8 cellular contexts compared by ENCODE assay signal in genomic region chr20:44885392-44886275, GRCh38. TPM values are rescaled to one million over a fixed set of nuclear protein-coding genes. Genes with fewer than 3 reads are reported as not detected.
DNase-seq lines count a peak whose midpoint lies in the region; ATAC-seq and TF ChIP-seq lines count a peak whose summit lies in the region.

YWHAB (plus strand) TSS chr20:44885705; CDS start chr20:44901534, 15,829 bp downstream.

- 0% methylated on average over 6 of the region's 89 CpGs for WGBS in mammary epithelial cell (ENCODE audit: low coverage, missing lambda C conversion rate)
- 1% methylated on average over 65 of the region's 89 CpGs for WGBS in smooth muscle cell (ENCODE audit: low lambda C conversion rate)

- in situ Hi-C loops in mammary epithelial cell (cut with MboI; ENCODE audit: low sequenced_read_pairs in 2 of 2), result no loop called here

- intact Hi-C loops in mammary epithelial cell (cut with micrococcal nuclease), result loop anchor here (1.0 to 5.0 kb wide), 2 partner anchors 25 to 82 kb away; partner anchors contain the start of genes PABPC1L and STK4

- DNase-seq in AG04449 (ENCODE audit: low read depth, low spot score) (peak; percentile 70), NCI-H2227 (lab: John Stamatoyannopoulos, UW; ENCODE audit: unreplicated experiment) (peak; percentile 99), WERI-Rb-1 (peak; percentile 99), mammary epithelial cell (peak; percentile 98), iPS-NIHi11 (ENCODE audit: low spot score) (peak; percentile 98), smooth muscle cell (lab: John Stamatoyannopoulos, UW; ENCODE audit: unreplicated experiment) (peak; percentile 94)

- CTCF ChIA-PET in AG04449 (lab: Yijun Ruan, JAX), result interaction anchor here (1.4 to 3.1 kb wide), 2 partner anchors 13 to 138 kb away, joined by 3 to 13 read pairs; no protein-coding TSS in a partner anchor
- CTCF ChIA-PET in mammary epithelial cell (lab: Charles Lee; ENCODE audit: low non-redundant PET), result interaction anchor here (0.7 kb wide), 2 partner anchors 35 to 885 kb away, joined by 4 to 13 read pairs; no protein-coding TSS in a partner anchor

- H3K4me1 ChIP-seq in mammary epithelial cell (ENCODE audit: insufficient read depth, low read length), result peaks cover 19% of the 10 kb centered on the region
- peaks cover 18% of the 10 kb centered on the region for H3K4me1 ChIP-seq in smooth muscle cell (ENCODE audit: low read depth)

- TF ChIP-seq CTCF in AG04449 (IDR thresholded peaks at IDR 0.05; ENCODE audit: insufficient read depth, low read length, missing control alignments) (no peak), WERI-Rb-1 (IDR thresholded peaks at IDR 0.05; ENCODE audit: low read depth, low read length) (no peak), mammary epithelial cell (conservative IDR thresholded peaks at IDR 0.05 in 1 of 2, IDR thresholded peaks at IDR 0.05 in 1 of 2; ENCODE audit: extremely low read depth in 1 of 2, insufficient read depth in 1 of 2, low read depth in 1 of 2, low read length in 2 of 2) (peak in 1 of 2 donors; percentile 7), smooth muscle cell (IDR thresholded peaks at IDR 0.05; ENCODE audit: borderline replicate concordance, insufficient read depth, poor library complexity, severe bottlenecking) (no peak)

- no peaks in the 10 kb centered on the region for H3F3A ChIP-seq in smooth muscle cell (ENCODE audit: low read depth)

- BruUV-seq in mammary epithelial cell (replicated peaks; lab: Mats Ljungman, UMichigan), result no TSS peak

- H3K27me3 ChIP-seq in WERI-Rb-1 (ENCODE audit: insufficient read depth, low read depth, severe bottlenecking) (no peaks in the 10 kb centered on the region), mammary epithelial cell (ENCODE audit: insufficient read depth, low read length) (no peaks in the 10 kb centered on the region), smooth muscle cell (ENCODE audit: low read depth) (no peaks in the 10 kb centered on the region)

- ATAC-seq in GM18870 (IDR thresholded peaks at IDR 0.05; ENCODE audit: unreplicated experiment) (peak; percentile 68), HG03135 (IDR thresholded peaks at IDR 0.05; ENCODE audit: unreplicated experiment) (peak; percentile 92)

- H4K20me1 ChIP-seq in mammary epithelial cell (ENCODE audit: insufficient read depth, low read length) (peaks cover 16% of the 10 kb centered on the region), smooth muscle cell (ENCODE audit: low read depth) (peaks cover 46% of the 10 kb centered on the region)

- dilution Hi-C loops in mammary epithelial cell (cut with HindIII; ENCODE audit: low sequenced_read_pairs), result no loop called here

- H3K27ac ChIP-seq in WERI-Rb-1 (peak within 1 kb of the TSS; percentile 87), mammary epithelial cell (ENCODE audit: insufficient read depth, low read depth, low read length) (peak within 1 kb of the TSS; percentile 81), smooth muscle cell (ENCODE audit: low read depth) (peak within 1 kb of the TSS; percentile 90)

- peaks cover 50% of the 10 kb centered on the region for H3K79me2 ChIP-seq in mammary epithelial cell (ENCODE audit: insufficient read depth, low read length)
- H3K79me2 ChIP-seq in smooth muscle cell (ENCODE audit: low read depth), result peaks cover 51% of the 10 kb centered on the region

- H3K36me3 ChIP-seq in WERI-Rb-1, result peaks cover 17% of the 10 kb centered on the region
- H3K36me3 ChIP-seq in mammary epithelial cell (ENCODE audit: insufficient read depth, low read length), result peaks cover 9% of the 10 kb centered on the region
- H3K36me3 ChIP-seq in smooth muscle cell (ENCODE audit: low read depth), result no peaks in the 10 kb centered on the region

- H3K9me3 ChIP-seq in WERI-Rb-1 (ENCODE audit: severe bottlenecking) (no peaks in the 10 kb centered on the region), mammary epithelial cell (replicated peaks; ENCODE audit: insufficient read depth, low read length) (no peaks in the 10 kb centered on the region), smooth muscle cell (replicated peaks; ENCODE audit: low read depth) (no peaks in the 10 kb centered on the region)

- H3K4me3 ChIP-seq in AG04449 (ENCODE audit: low read depth, low read length) (peak within 1 kb of the TSS; percentile 81), WERI-Rb-1 (ENCODE audit: low read depth, low read length) (peak within 1 kb of the TSS; percentile 78), mammary epithelial cell (replicated peaks in 1 of 3; ENCODE audit: insufficient read depth in 1 of 3, low read depth in 2 of 3, low read length in 3 of 3) (peak within 1 kb of the TSS; percentile 72 to 98 (median 94)), smooth muscle cell (peak within 1 kb of the TSS; percentile 74)

- H2AFZ ChIP-seq in mammary epithelial cell (ENCODE audit: low read depth, low read length) (peak within 1 kb of the TSS; percentile 83), smooth muscle cell (ENCODE audit: low read depth) (peak within 1 kb of the TSS; percentile 64)

- H3K4me2 ChIP-seq in mammary epithelial cell (ENCODE audit: insufficient read depth, low read depth, low read length), result peak within 1 kb of the TSS; percentile 71
- H3K4me2 ChIP-seq in smooth muscle cell, result peak within 1 kb of the TSS; percentile 90

- peak within 1 kb of the TSS; percentile 95 for H3K9ac ChIP-seq in mammary epithelial cell (ENCODE audit: insufficient read depth, low read length)
- peak within 1 kb of the TSS; percentile 96 for H3K9ac ChIP-seq in smooth muscle cell (ENCODE audit: low read depth)

- POLR2A ChIA-PET in AG04449 (lab: Yijun Ruan, JAX), result no interaction called here

RNA-seq across cellular contexts. Expression of gene YWHAB, which starts in this region (rescaled TPM):
- total RNA-seq in mammary epithelial cell, result 100 to 1,000 TPM; 100 to 238 TPM
- 150 TPM for polyA plus RNA-seq in mammary epithelial cell
- 117 TPM for polyA minus RNA-seq in mammary epithelial cell
- 99.6 and 99.8 TPM in 2 replicates for total RNA-seq in smooth muscle cell
- polyA plus RNA-seq in smooth muscle cell, result 226 and 246 TPM in 2 replicates

Comparison
In these comparisons a context has a peak if more than half of its experiments do, and no peak if none do; other contexts are left out.
1. Peak in every context shown above with its lines: DNase-seq, ATAC-seq, H3K4me3 ChIP-seq and H3K27ac ChIP-seq.